In the genomic region with DNA sequence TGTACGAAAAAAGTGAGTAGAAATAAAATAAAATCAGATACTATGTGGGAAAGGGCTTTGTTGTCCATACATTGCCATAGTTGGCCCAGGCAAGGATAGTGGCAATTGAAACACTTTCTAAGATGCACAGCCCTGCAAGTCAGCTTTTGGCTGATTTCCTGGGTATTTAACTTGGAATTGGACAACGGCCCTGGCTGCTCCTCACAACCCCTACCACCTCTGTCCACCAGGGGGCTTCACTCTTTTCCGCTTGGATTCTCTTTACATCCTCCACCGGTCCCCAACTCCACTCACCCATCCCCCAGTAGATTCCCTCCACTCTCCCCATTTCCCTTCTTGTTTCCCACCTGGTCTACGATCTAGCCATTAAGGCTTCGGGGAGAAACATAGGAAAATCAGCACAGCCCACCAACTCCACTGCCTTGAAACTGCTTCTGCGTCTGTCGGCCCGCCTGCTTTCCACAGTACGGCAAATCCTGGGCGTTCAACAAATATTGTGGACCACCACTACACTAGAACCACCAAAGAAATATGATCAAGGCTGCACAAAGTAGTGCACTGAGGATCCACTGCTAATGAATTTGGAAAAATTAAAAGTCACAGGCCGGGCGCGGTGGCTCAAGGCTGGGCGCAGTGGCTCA, we compare ENCODE assay signal across 8 cellular contexts. TPM values are rescaled to one million over a fixed set of nuclear protein-coding genes. Genes with fewer than 3 reads are reported as not detected.
A peak's percentile ranks its signal among the peaks of the same experiment; 100 is the strongest.
DNase-seq lines count a peak whose midpoint lies in the region; ATAC-seq and TF ChIP-seq lines count a peak whose summit lies in the region.

No MANE protein-coding gene starts in this region.

- H3K4me1 ChIP-seq in naive thymus-derived CD4-positive, alpha-beta T cell (ENCODE audit: control insufficient read depth in 2 of 2, insufficient read depth in 2 of 2, low read length in 2 of 2), result no peaks in the 10 kb centered on the region
- peaks cover 6% of the 10 kb centered on the region for H3K4me1 ChIP-seq in testis

- POLR2A ChIA-PET in activated CD4-positive, alpha-beta memory T cell treated with anti-CD3 and anti-CD28 coated beads for 36 hours (lab: Charles Lee), result no interaction called here
- POLR2A ChIA-PET in naive thymus-derived CD4-positive, alpha-beta T cell (lab: Charles Lee), result no interaction called here

- H3K27ac Mint-ChIP-seq in activated CD4-positive, alpha-beta memory T cell treated with anti-CD3 and anti-CD28 coated beads for 36 hours, result no peak overlapping the region
- no peak overlapping the region for H3K27ac Mint-ChIP-seq in endothelial cell (ENCODE audit: unreplicated experiment)
- H3K27ac Mint-ChIP-seq in naive thymus-derived CD4-positive, alpha-beta T cell, result no peak overlapping the region

- no peak overlapping the region for H3K27ac ChIP-seq in naive thymus-derived CD4-positive, alpha-beta T cell (ENCODE audit: low read depth, low read length)
- H3K27ac ChIP-seq in testis, result no peak overlapping the region

- no peaks in the 10 kb centered on the region for H3K36me3 ChIP-seq in naive thymus-derived CD4-positive, alpha-beta T cell (ENCODE audit: control insufficient read depth in 2 of 3, insufficient read depth in 3 of 3, low read length in 3 of 3)
- no peaks in the 10 kb centered on the region for H3K36me3 ChIP-seq in testis (ENCODE audit: low read depth, missing control alignments)

- TF ChIP-seq POLR2A in testis (IDR thresholded peaks at IDR 0.05), result no peak

- peaks cover 20% of the 10 kb centered on the region for H3K27me3 Mint-ChIP-seq in activated CD4-positive, alpha-beta memory T cell treated with anti-CD3 and anti-CD28 coated beads for 36 hours
- peaks cover 18% of the 10 kb centered on the region for H3K27me3 Mint-ChIP-seq in endothelial cell (ENCODE audit: unreplicated experiment)
- H3K27me3 Mint-ChIP-seq in naive thymus-derived CD4-positive, alpha-beta T cell, result peaks cover 10 to 29% (median 21%) of the 10 kb centered on the region in 5 donors

- TF ChIP-seq CTCF in endothelial cell (IDR thresholded peaks at IDR 0.05; ENCODE audit: unreplicated experiment) (peak; percentile 94), testis (IDR thresholded peaks at IDR 0.05) (peak; percentile 70 to 87 (median 75))

- no peaks in the 10 kb centered on the region for H3K9me3 ChIP-seq in naive thymus-derived CD4-positive, alpha-beta T cell (ENCODE audit: control insufficient read depth in 2 of 3, low read length in 3 of 3)
- no peaks in the 10 kb centered on the region for H3K9me3 ChIP-seq in testis

- DNase-seq in activated gamma-delta T cell treated with Interleukin-2 at 50 U/mL for 16 hours, result peak; percentile 54
- no peak for DNase-seq in activated gamma-delta T cell (lab: John Stamatoyannopoulos, UW)
- DNase-seq in NCI-H526 (lab: John Stamatoyannopoulos, UW), result peak; percentile 54 to 80
- DNase-seq in activated CD4-positive, alpha-beta memory T cell treated with anti-CD3 and anti-CD28 coated beads for 36 hours, result peak; percentile 67
- DNase-seq in endothelial cell (ENCODE audit: low spot score), result peak; percentile 76
- DNase-seq in naive thymus-derived CD4-positive, alpha-beta T cell, result peak in 7 of 9 donors; percentile 25 to 53 (median 37)
- peak; percentile 83 for DNase-seq in testis

- H3K9me3 Mint-ChIP-seq in activated CD4-positive, alpha-beta memory T cell treated with anti-CD3 and anti-CD28 coated beads for 36 hours, result no peaks in the 10 kb centered on the region
- H3K9me3 Mint-ChIP-seq in endothelial cell (ENCODE audit: unreplicated experiment), result no peaks in the 10 kb centered on the region
- peaks cover 0 to under 1% (median 0%) of the 10 kb centered on the region in 11 donors for H3K9me3 Mint-ChIP-seq in naive thymus-derived CD4-positive, alpha-beta T cell

- H3K4me3 ChIP-seq in naive thymus-derived CD4-positive, alpha-beta T cell (ENCODE audit: low read length), result no peak overlapping the region
- no peak overlapping the region for H3K4me3 ChIP-seq in testis

- H3K27me3 ChIP-seq in naive thymus-derived CD4-positive, alpha-beta T cell (ENCODE audit: control insufficient read depth in 2 of 2, insufficient read depth in 2 of 2, low read length in 2 of 2), result no peaks in the 10 kb centered on the region
- no peaks in the 10 kb centered on the region for H3K27me3 ChIP-seq in testis

- H3K4me1 Mint-ChIP-seq in activated CD4-positive, alpha-beta memory T cell treated with anti-CD3 and anti-CD28 coated beads for 36 hours (ENCODE audit: low read depth), result peaks cover 5% of the 10 kb centered on the region
- H3K4me1 Mint-ChIP-seq in endothelial cell (ENCODE audit: unreplicated experiment), result peaks cover 28% of the 10 kb centered on the region
- peaks cover 0 to 12% (median 4%) of the 10 kb centered on the region in 7 donors for H3K4me1 Mint-ChIP-seq in naive thymus-derived CD4-positive, alpha-beta T cell

- WGBS in testis, 2 donors, result 51 to 60% methylated on average over 15 of the region's 15 CpGs

- CTCF ChIA-PET in activated CD4-positive, alpha-beta memory T cell treated with anti-CD3 and anti-CD28 coated beads for 36 hours (lab: Charles Lee), result interaction anchor here (0.8 to 10.3 kb wide), 10 partner anchors 8 to 608 kb away, joined by 3 to 209 read pairs (median 4); partner anchors contain the start of gene GTF3A
- CTCF ChIA-PET in naive thymus-derived CD4-positive, alpha-beta T cell (lab: Charles Lee), result interaction anchor here (7.0 kb wide), 1 partner anchor 452 kb away, joined by 124 read pairs; no protein-coding TSS in a partner anchor

- intact Hi-C loops in activated CD4-positive, alpha-beta memory T cell treated with anti-CD3 and anti-CD28 coated beads for 36 hours (cut with micrococcal nuclease), result loop anchor here (1.0 to 10.0 kb wide), 4 partner anchors 49 to 579 kb away; partner anchors contain the start of gene GTF3A
- intact Hi-C loops in naive thymus-derived CD4-positive, alpha-beta T cell (cut with micrococcal nuclease), result loop anchor here (1.0 to 10.0 kb wide), 6 partner anchors 14 to 579 kb away; partner anchors contain the start of genes LNX2 (in 1 of the 2) and POLR1D (in 1 of the 2)
- intact Hi-C loops in testis (cut with DNase I; ENCODE audit: low total_unique reads), result no loop called here

- H3K4me3 Mint-ChIP-seq in activated CD4-positive, alpha-beta memory T cell treated with anti-CD3 and anti-CD28 coated beads for 36 hours, result no peak overlapping the region
- H3K4me3 Mint-ChIP-seq in endothelial cell (ENCODE audit: unreplicated experiment), result no peak overlapping the region
- H3K4me3 Mint-ChIP-seq in naive thymus-derived CD4-positive, alpha-beta T cell, result no peak overlapping the region

- H3K36me3 Mint-ChIP-seq in activated CD4-positive, alpha-beta memory T cell treated with anti-CD3 and anti-CD28 coated beads for 36 hours, result no peaks in the 10 kb centered on the region
- no peaks in the 10 kb centered on the region for H3K36me3 Mint-ChIP-seq in endothelial cell (ENCODE audit: low read depth, unreplicated experiment)
- no peaks in the 10 kb centered on the region for H3K36me3 Mint-ChIP-seq in naive thymus-derived CD4-positive, alpha-beta T cell

- ATAC-seq in naive thymus-derived CD4-positive, alpha-beta T cell, result no peak
- no peak for ATAC-seq in GM21390 (IDR thresholded peaks at IDR 0.05; ENCODE audit: unreplicated experiment)

RNA-seq across cellular contexts. Expression of gene GTF3A, which starts 48.6 kb away (rescaled TPM):
- 100 to 1,000 TPM; 217 to 218 TPM for total RNA-seq in activated CD4-positive, alpha-beta memory T cell treated with anti-CD3 and anti-CD28 coated beads for 36 hours
- total RNA-seq in endothelial cell (ENCODE audit: unreplicated experiment) (73.6 TPM), testis (10 to 100 TPM; 73.2 to 75.7 TPM)
- total RNA-seq in naive thymus-derived CD4-positive, alpha-beta T cell, result 100 to 1,000 TPM; 123 to 254 (median 206) TPM
- 100 to 1,000 TPM; 331 to 489 TPM for polyA plus RNA-seq in naive thymus-derived CD4-positive, alpha-beta T cell
- 82.6 TPM for polyA plus RNA-seq in testis (ENCODE audit: insufficient read depth, low read depth, low replicate concordance)
